Comparison of ENCODE assay signal across 1 cellular context in the genomic region with DNA sequence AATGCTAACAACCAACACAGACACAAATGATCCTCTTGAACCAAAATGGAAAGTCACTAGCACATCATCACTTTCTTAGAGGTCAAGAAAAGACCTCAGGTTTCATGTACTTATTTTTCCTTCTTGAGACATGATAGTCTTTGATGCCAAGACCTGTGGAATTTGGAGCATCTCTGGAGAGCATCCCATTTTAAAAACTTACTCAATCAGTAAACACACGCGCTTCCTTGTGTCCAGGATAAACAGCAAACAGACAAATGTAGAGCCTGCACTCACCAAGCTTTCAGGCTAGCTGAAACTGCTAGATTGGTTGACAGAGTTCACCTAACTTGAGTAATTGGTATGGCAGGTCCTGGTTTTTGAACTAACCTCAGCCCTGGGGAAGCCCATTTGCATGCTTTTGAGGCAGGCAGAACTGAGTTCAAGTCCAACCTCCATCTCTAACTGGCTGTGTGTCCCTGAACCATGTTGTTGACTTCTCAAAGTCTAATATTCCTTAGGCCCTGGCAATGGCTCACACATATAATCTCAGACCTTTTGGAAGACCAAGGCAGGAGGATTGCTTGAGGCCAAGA.
A peak's percentile ranks its signal among the peaks of the same experiment; 100 is the strongest.
TF ChIP-seq lines count a peak whose summit lies in the region.

No MANE protein-coding gene starts in this region.

TF ChIP-seq in HepG2, 621 proteins besides CTCF, POLR2A, EP300 and RAD21:
- TF ChIP-seq, protein P1, sequence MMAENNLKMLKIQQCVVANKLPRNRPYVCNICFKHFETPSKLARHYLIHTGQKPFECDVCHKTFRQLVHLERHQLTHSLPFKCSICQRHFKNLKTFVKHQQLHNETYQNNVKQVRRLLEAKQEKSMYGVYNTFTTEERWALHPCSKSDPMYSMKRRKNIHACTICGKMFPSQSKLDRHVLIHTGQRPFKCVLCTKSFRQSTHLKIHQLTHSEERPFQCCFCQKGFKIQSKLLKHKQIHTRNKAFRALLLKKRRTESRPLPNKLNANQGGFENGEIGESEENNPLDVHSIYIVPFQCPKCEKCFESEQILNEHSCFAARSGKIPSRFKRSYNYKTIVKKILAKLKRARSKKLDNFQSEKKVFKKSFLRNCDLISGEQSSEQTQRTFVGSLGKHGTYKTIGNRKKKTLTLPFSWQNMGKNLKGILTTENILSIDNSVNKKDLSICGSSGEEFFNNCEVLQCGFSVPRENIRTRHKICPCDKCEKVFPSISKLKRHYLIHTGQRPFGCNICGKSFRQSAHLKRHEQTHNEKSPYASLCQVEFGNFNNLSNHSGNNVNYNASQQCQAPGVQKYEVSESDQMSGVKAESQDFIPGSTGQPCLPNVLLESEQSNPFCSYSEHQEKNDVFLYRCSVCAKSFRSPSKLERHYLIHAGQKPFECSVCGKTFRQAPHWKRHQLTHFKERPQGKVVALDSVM (CRISPR knock-in tag; IDR thresholded peaks at IDR 0.05) = no peak
- TF ChIP-seq MAZ (IDR thresholded peaks at IDR 0.05; ENCODE audit: borderline replicate concordance, low read depth, low read length) (no peak), MAZ (CRISPR knock-in tag; IDR thresholded peaks at IDR 0.05; ENCODE audit: low read depth) (no peak), RBM22 (optimal IDR thresholded peaks at IDR 0.05; ENCODE audit: low read length) (peak; percentile 96)
- TF ChIP-seq, protein P2, sequence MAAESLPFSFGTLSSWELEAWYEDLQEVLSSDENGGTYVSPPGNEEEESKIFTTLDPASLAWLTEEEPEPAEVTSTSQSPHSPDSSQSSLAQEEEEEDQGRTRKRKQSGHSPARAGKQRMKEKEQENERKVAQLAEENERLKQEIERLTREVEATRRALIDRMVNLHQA (CRISPR knock-in tag; IDR thresholded peaks at IDR 0.05) = no peak
